Comparison of ENCODE assay signal across 8 cellular contexts in the genomic region with DNA sequence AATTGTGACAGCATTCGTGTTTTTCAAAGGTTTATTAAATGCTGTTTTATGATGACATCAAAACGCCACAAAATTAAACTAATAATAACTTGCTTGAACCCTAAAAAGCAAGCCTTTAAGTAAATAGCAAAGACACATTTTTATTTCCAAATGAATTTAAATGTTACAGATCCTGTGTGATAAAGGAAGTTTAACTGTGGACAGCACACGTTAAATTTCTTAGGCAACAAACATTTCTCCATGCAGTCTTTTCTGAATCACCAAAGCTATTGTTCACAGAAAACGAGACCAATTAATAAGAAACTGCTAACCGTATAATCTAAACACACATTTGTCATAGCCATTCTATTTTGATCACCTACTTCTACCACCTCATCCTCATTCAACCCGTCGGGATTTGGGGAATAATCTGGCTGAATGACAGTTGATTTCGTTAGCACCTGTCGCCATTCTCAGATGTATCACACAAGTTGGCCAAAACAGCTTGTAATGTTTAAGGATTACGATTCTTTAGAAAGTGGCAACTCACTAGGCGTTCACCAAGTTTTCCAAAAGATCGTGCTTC. TPM values are rescaled to one million over a fixed set of nuclear protein-coding genes. Genes with fewer than 3 reads are reported as not detected.
DNase-seq lines count a peak whose midpoint lies in the region; ATAC-seq and TF ChIP-seq lines count a peak whose summit lies in the region.

No MANE protein-coding gene starts in this region.

- in situ Hi-C loops in IMR-90 (cut with MboI; ENCODE audit: low sequenced_read_pairs) = no loop called here

- H3K4me2 ChIP-seq in IMR-90 (ENCODE audit: low read depth, low read length) (peak overlapping the region; percentile 95), mesenchymal stem cell (ENCODE audit: low read length, poor library complexity, severe bottlenecking) (peak overlapping the region; percentile 93)

- H2BK120ac ChIP-seq in IMR-90 (ENCODE audit: low read depth, low read length) (no peak overlapping the region), mesenchymal stem cell (ENCODE audit: low read depth, low read length) (no peak overlapping the region)

- H3K14ac ChIP-seq in IMR-90 (replicated peaks; ENCODE audit: low read depth, low read length) (no peak overlapping the region), mesenchymal stem cell (ENCODE audit: low read length in 2 of 2) (no peak overlapping the region)

- no peaks in the 10 kb centered on the region for H3K27me3 Mint-ChIP-seq in CD4-positive, alpha-beta T cell

- no peaks in the 10 kb centered on the region for H3K9me1 ChIP-seq in IMR-90 (ENCODE audit: insufficient read depth, low read length)

- H2AK5ac ChIP-seq in IMR-90 (ENCODE audit: low read depth, low read length) (no peak overlapping the region), mesenchymal stem cell (ENCODE audit: low read length, severe bottlenecking) (no peak overlapping the region)

- H3K9ac ChIP-seq in IMR-90 (ENCODE audit: low read depth, low read length) (peak overlapping the region; percentile 83), mesenchymal stem cell (ENCODE audit: low read length) (peak overlapping the region; percentile 85)

- WGBS in IMR-90 (ENCODE audit: extremely low coverage in 2 of 2, insufficient read length in 1 of 2), 2 experiments = 0% methylated on average over 1 of the region's 12 CpGs; no CpG with 5 or more reads in 1 of the 2 experiments
- WGBS in body of pancreas, 2 donors = 2% methylated on average over 12 of the region's 12 CpGs
- 2% methylated on average over 7 of the region's 12 CpGs for WGBS in mesenchymal stem cell

- CTCF ChIA-PET in CD4-positive, alpha-beta T cell (lab: Charles Lee) = interaction anchor here (1.0 to 2.0 kb wide), 5 partner anchors 27 to 185 kb away, joined by 3 to 12 read pairs (median 4); no protein-coding TSS in a partner anchor
- CTCF ChIA-PET in IMR-90 (lab: Yijun Ruan, JAX) = interaction anchor here (1.3 kb wide), 1 partner anchor 26 kb away, joined by 5 read pairs; no protein-coding TSS in a partner anchor

- H4K91ac ChIP-seq in IMR-90 (ENCODE audit: insufficient read depth, low read depth, low read length) (no peak overlapping the region), mesenchymal stem cell (ENCODE audit: low read length) (no peak overlapping the region)

- H3K18ac ChIP-seq in IMR-90 (ENCODE audit: low read depth, low read length) = no peak overlapping the region
- H3K18ac ChIP-seq in mesenchymal stem cell (ENCODE audit: low read depth in 1 of 2, low read length in 2 of 2) = no peak overlapping the region

- DNase-seq in CD4-positive, alpha-beta T cell = no peak
- DNase-seq in IMR-90 (no peak), body of pancreas (peak in 1 of 4 donors; percentile 14), mesenchymal stem cell (peak; percentile 16), T-helper 9 cell (no peak)

- H2AFZ ChIP-seq in IMR-90 (replicated peaks; ENCODE audit: low read length, poor library complexity) (peak overlapping the region; percentile 84), mesenchymal stem cell (ENCODE audit: low read depth, low read length) (peak overlapping the region; percentile 84)

- H2BK12ac ChIP-seq in mesenchymal stem cell (ENCODE audit: low read length in 2 of 2) = no peak overlapping the region

- no peak overlapping the region for H3K27ac ChIP-seq in CD4-positive, alpha-beta T cell (ENCODE audit: low read depth, low read length)
- peak overlapping the region; percentile 60; the same call in 1 of the 2 replicates for H3K27ac ChIP-seq in IMR-90 (ENCODE audit: insufficient read depth, low read length)
- H3K27ac ChIP-seq in body of pancreas = peak overlapping the region in 3 of 4 donors; percentile 80 to 98 (median 93)
- no peak overlapping the region for H3K27ac ChIP-seq in mesenchymal stem cell (ENCODE audit: low read length, poor library complexity, severe bottlenecking)

- H3K23ac ChIP-seq in IMR-90 (ENCODE audit: low read depth, low read length) = peak overlapping the region; percentile 71; the same call in 1 of the 2 replicates
- no peak overlapping the region for H3K23ac ChIP-seq in mesenchymal stem cell (ENCODE audit: low read length in 2 of 2)

- no peaks in the 10 kb centered on the region for H3K27me3 ChIP-seq in CD4-positive, alpha-beta T cell (ENCODE audit: control insufficient read depth, insufficient read depth, low read length)
- H3K27me3 ChIP-seq in IMR-90 (ENCODE audit: control insufficient read depth, insufficient read depth, low read length) (no peaks in the 10 kb centered on the region), body of pancreas (no peaks in the 10 kb centered on the region), mesenchymal stem cell (ENCODE audit: control insufficient read depth in 1 of 2, insufficient read depth in 1 of 2, low read length in 2 of 2) (no peaks in the 10 kb centered on the region)

- H4K5ac ChIP-seq in IMR-90 (ENCODE audit: low read depth, low read length) = no peak overlapping the region

- no peaks in the 10 kb centered on the region for H3K36me3 ChIP-seq in IMR-90 (ENCODE audit: control insufficient read depth, insufficient read depth, low read length)
- no peaks in the 10 kb centered on the region for H3K36me3 ChIP-seq in body of pancreas (replicated peaks in 1 of 2; ENCODE audit: insufficient read depth in 1 of 2, low read depth in 2 of 2)
- H3K36me3 ChIP-seq in mesenchymal stem cell (ENCODE audit: control insufficient read depth in 1 of 2, insufficient read depth in 2 of 2, low read depth in 1 of 2, low read length in 2 of 2) = no peaks in the 10 kb centered on the region

- no peak for ATAC-seq in CD4-positive, alpha-beta T cell (ENCODE audit: poor library complexity)
- ATAC-seq in IMR-90 (ENCODE audit: low read depth) = no peak
- ATAC-seq in body of pancreas = no peak
- ATAC-seq in GM21825 (IDR thresholded peaks at IDR 0.05; ENCODE audit: unreplicated experiment) = no peak
- ATAC-seq in GM18858 (IDR thresholded peaks at IDR 0.05; ENCODE audit: unreplicated experiment) = no peak
- ATAC-seq in HG03139 (IDR thresholded peaks at IDR 0.05; ENCODE audit: unreplicated experiment) = no peak

- TF ChIP-seq CTCF in CD4-positive, alpha-beta T cell (IDR thresholded peaks at IDR 0.05) = no peak
- no peak for TF ChIP-seq CTCF in IMR-90 (conservative IDR thresholded peaks at IDR 0.05; ENCODE audit: low read depth, low read length)
- no peak for TF ChIP-seq CTCF in body of pancreas (IDR thresholded peaks at IDR 0.05)

- H2BK5ac ChIP-seq in IMR-90 (ENCODE audit: low read depth, low read length, poor library complexity, severe bottlenecking) (no peak overlapping the region), mesenchymal stem cell (ENCODE audit: low read depth, low read length, poor library complexity, severe bottlenecking) (no peak overlapping the region)

- H3K4me3 Mint-ChIP-seq in CD4-positive, alpha-beta T cell = peak overlapping the region; percentile 97

- H3K4me1 ChIP-seq in IMR-90 (ENCODE audit: control insufficient read depth, insufficient read depth, low read length) (peaks cover 2% of the 10 kb centered on the region; the same call in 1 of the 2 replicates), body of pancreas (peaks cover 6% of the 10 kb centered on the region), mesenchymal stem cell (ENCODE audit: control insufficient read depth, insufficient read depth, low read depth, low read length) (peaks cover 3% of the 10 kb centered on the region)

- H2AK9ac ChIP-seq in IMR-90 (replicated peaks; ENCODE audit: low read depth, low read length, poor library complexity) = no peak overlapping the region

- peak overlapping the region; percentile 98 for H3K27ac Mint-ChIP-seq in CD4-positive, alpha-beta T cell

- H3K9me3 ChIP-seq in CD4-positive, alpha-beta T cell (ENCODE audit: control insufficient read depth, low read length) = no peaks in the 10 kb centered on the region
- H3K9me3 ChIP-seq in IMR-90 (ENCODE audit: control insufficient read depth, insufficient read depth, low read length) (no peaks in the 10 kb centered on the region), body of pancreas (no peaks in the 10 kb centered on the region), mesenchymal stem cell (ENCODE audit: control insufficient read depth, low read length) (no peaks in the 10 kb centered on the region)

- no peak overlapping the region for H2BK20ac ChIP-seq in IMR-90 (ENCODE audit: low read depth, low read length)

- H3K9me3 Mint-ChIP-seq in CD4-positive, alpha-beta T cell = no peaks in the 10 kb centered on the region

- no peak for TF ChIP-seq RAD21 in IMR-90 (IDR thresholded peaks at IDR 0.05; ENCODE audit: low read length)

- H3K4me1 Mint-ChIP-seq in CD4-positive, alpha-beta T cell (ENCODE audit: low read depth) = peaks cover 36% of the 10 kb centered on the region

- peaks cover 6 to 14% of the 10 kb centered on the region in 2 experiments; a peak in 2 of 4 replicates for H3K79me1 ChIP-seq in IMR-90 (ENCODE audit: low read depth in 1 of 2, low read length in 2 of 2)
- peaks cover 3% of the 10 kb centered on the region for H3K79me1 ChIP-seq in mesenchymal stem cell (replicated peaks; ENCODE audit: low read length, poor library complexity, severe bottlenecking)

- H4K20me1 ChIP-seq in IMR-90 (ENCODE audit: insufficient read depth, low read length) = no peaks in the 10 kb centered on the region; the same call in 1 of the 2 replicates

- intact Hi-C loops in CD4-positive, alpha-beta T cell (cut with DNase I, micrococcal nuclease) = loop anchor here in 1 of 2 experiments (2.0 to 10.0 kb wide), 4 partner anchors 24 to 402 kb away; a partner anchor contains a TSS
- intact Hi-C loops in IMR-90 (cut with micrococcal nuclease) = loop anchor here (5.0 kb wide), 1 partner anchor 100 kb away; no protein-coding TSS in a partner anchor
- intact Hi-C loops in body of pancreas (cut with DNase I) = loop anchor here (10.0 kb wide), 1 partner anchor 52 kb away; no protein-coding TSS in a partner anchor

- BruUV-seq in IMR-90 (replicated peaks; lab: Mats Ljungman, UMichigan) = no TSS peak

- dilution Hi-C loops in IMR-90 (cut with HindIII; ENCODE audit: low sequenced_read_pairs, unreplicated experiment) = no loop called here

- no peak overlapping the region for H2BK15ac ChIP-seq in IMR-90 (ENCODE audit: low read depth, low read length)
- H2BK15ac ChIP-seq in mesenchymal stem cell (ENCODE audit: low read depth, poor library complexity, severe bottlenecking) = no peak overlapping the region

- H3K36me3 Mint-ChIP-seq in CD4-positive, alpha-beta T cell (ENCODE audit: low read depth) = peaks cover 9% of the 10 kb centered on the region

- POLR2A ChIA-PET in CD4-positive, alpha-beta T cell (lab: Charles Lee) = interaction anchor here (0.6 to 3.4 kb wide), 16 partner anchors 9 to 265 kb away, joined by 3 to 68 read pairs (median 7); a partner anchor contains a TSS
- POLR2A ChIA-PET in IMR-90 (lab: Charles Lee; ENCODE audit: unreplicated experiment) = no interaction called here

- H4K8ac ChIP-seq in IMR-90 (ENCODE audit: low read depth in 2 of 2, low read length in 2 of 2) (no peak overlapping the region), mesenchymal stem cell (ENCODE audit: low read length) (no peak overlapping the region)

- no peak for TF ChIP-seq POLR2A in IMR-90 (IDR thresholded peaks at IDR 0.05; ENCODE audit: low read depth, low read length)
- peak in 1 of 3 donors; percentile 33 for TF ChIP-seq POLR2A in body of pancreas (IDR thresholded peaks at IDR 0.05)

- H3K4ac ChIP-seq in IMR-90 (ENCODE audit: low read depth, low read length) = no peak overlapping the region
- peak overlapping the region in 1 of 2 experiments; percentile 56 for H3K4ac ChIP-seq in mesenchymal stem cell (ENCODE audit: low read depth in 1 of 2, low read length in 2 of 2)

- H3K56ac ChIP-seq in IMR-90 (ENCODE audit: extremely low read depth, insufficient read depth, low read length) = peak overlapping the region; percentile 41; the same call in 1 of the 2 replicates

- peak overlapping the region; percentile 95 for H3K4me3 ChIP-seq in IMR-90 (ENCODE audit: insufficient read depth, low read depth, low read length)
- peak overlapping the region; percentile 85 to 93 for H3K4me3 ChIP-seq in body of pancreas
- peak overlapping the region; percentile 97 to 98 for H3K4me3 ChIP-seq in mesenchymal stem cell (ENCODE audit: insufficient read depth in 1 of 2, low read depth in 1 of 2, low read length in 2 of 2)

RNA-seq across cellular contexts. Expression of a gene that starts 1.3 kb away (rescaled TPM):
- 10 to 100 TPM; 16.0 to 17.6 TPM for total RNA-seq in CD4-positive, alpha-beta T cell
- total RNA-seq in IMR-90 (2012; rRNA removed) (13.1 and 16.4 TPM in 2 replicates), body of pancreas (1 to 10 TPM; 3.4 to 4.0 TPM)
- polyA plus RNA-seq in IMR-90 (2012; rRNA removed) = 17.9 and 19.8 TPM in 2 replicates
- polyA plus RNA-seq in IMR-90 (2012; cell fraction: cytosol; rRNA removed) = 3.2 and 5.8 TPM in 2 replicates
- polyA plus RNA-seq in IMR-90 (2012; cell fraction: nucleus; rRNA removed; ENCODE audit: low replicate concordance) = 12.6 and 41.3 TPM in 2 replicates
- polyA plus RNA-seq in mesenchymal stem cell (2013, experiment 1 of 2) = 5.9 TPM
- 5.6 TPM for polyA plus RNA-seq in mesenchymal stem cell (2013, experiment 2 of 2)

Comparison
In these comparisons a context has a peak if more than half of its experiments do, and no peak if none do; other contexts are left out.
1. H3K27ac ChIP-seq: peak in IMR-90 (single experiment) and body of pancreas (3 of 4); none in CD4-positive, alpha-beta T cell (single experiment) and mesenchymal stem cell (single experiment).
2. Peak in every context shown above with its lines, with median percentiles within 50 percentile points of each other: H3K4me3 ChIP-seq.